ENCODE assay signal across 15 cellular contexts in genomic region chr22:23844739-23845202, GRCh38. TPM values are rescaled to one million over a fixed set of nuclear protein-coding genes. Genes with fewer than 3 reads are reported as not detected.
DNase-seq lines count a peak whose midpoint lies in the region; ATAC-seq and TF ChIP-seq lines count a peak whose summit lies in the region.
"Had no signal": no experiment of that assay in that cellular context is flagged by ENCODE, and none has a peak within 500 bp of the region (broad histone marks: within the 10 kb centered on the region; RNA-seq: fewer than 3 reads in every experiment).

No MANE protein-coding gene starts in this region.

- H3K27ac Mint-ChIP-seq in stimulated activated effector memory CD8-positive, alpha-beta T cell treated with anti-CD3 and anti-CD28 coated beads, Interleukin-12 subunit alpha, Interleukin-12 subunit beta, amount 100 ng/mL, for 72 hours, result peak overlapping the region; percentile 78
- H3K27ac Mint-ChIP-seq: CD14-positive monocyte had no signal

- DNase-seq in heart right ventricle (no peak), DMS 273 treated with DMSO at 0.1 percent for 48 hours (lab: John Stamatoyannopoulos, UW) (no peak), H7 (no peak), NCI-H1930 (lab: John Stamatoyannopoulos, UW) (no peak)
- DNase-seq in stimulated activated effector memory CD8-positive, alpha-beta T cell treated with anti-CD3 and anti-CD28 coated beads, Interleukin-12 subunit alpha, Interleukin-12 subunit beta, amount 100 ng/mL, for 72 hours (ENCODE audit: low spot score in 2 of 2), result no peak
- DNase-seq: activated CD4-positive, alpha-beta T cell treated with anti-CD3 and anti-CD28 coated beads for 4 hours; activated T-cell treated with anti-CD3 and anti-CD28 coated beads, Interleukin-2, amount 50 U/mL, for 48 hours; NCI-H187 treated with DMSO at 0.1 percent for 48 hours; NCI-H524 treated with DMSO at 0.1 percent for 48 hours; stimulated activated CD8-positive, alpha-beta memory T cell treated with anti-CD3 and anti-CD28 coated beads, Interleukin-4, amount 100 ng/mL, for 48 hours; T-helper 2 cell had no signal

- no peak overlapping the region for H2AFZ ChIP-seq in OCI-LY1 (ENCODE audit: low read length)

- no peaks in the 10 kb centered on the region for H3K9me2 ChIP-seq in OCI-LY1 (ENCODE audit: low read depth, low read length)

- TF ChIP-seq CTCF in OCI-LY1 (IDR thresholded peaks at IDR 0.05; ENCODE audit: low read length) (no peak), heart right ventricle (IDR thresholded peaks at IDR 0.05) (no peak)

- H3K4me1 ChIP-seq in OCI-LY1 (ENCODE audit: insufficient read depth, low read length, severe bottlenecking), result peaks cover 71% of the 10 kb centered on the region
- H3K4me1 ChIP-seq in heart right ventricle, result peaks cover 23 to 62% (median 45%) of the 10 kb centered on the region in 9 donors

- intact Hi-C loops in heart right ventricle (cut with DNase I), result loop anchor here (5.0 to 10.0 kb wide), 8 partner anchors 57 to 307 kb away; partner anchors contain the start of genes CHCHD10 (in 7 of the 10), DRICH1 (in 1 of the 10), MMP11 (in 1 of the 10) and SMARCB1 (in 1 of the 10)

- no peaks in the 10 kb centered on the region for H3K79me2 ChIP-seq in OCI-LY1 (ENCODE audit: insufficient read depth, low read length)

- 78 to 80% methylated on average over 8 of the region's 8 CpGs for WGBS in heart right ventricle, 2 donors

- H3K9ac ChIP-seq in OCI-LY1 (ENCODE audit: low read length), result peak overlapping the region; percentile 7; the same call in 1 of the 2 replicates

- H3K9me3 Mint-ChIP-seq in stimulated activated effector memory CD8-positive, alpha-beta T cell treated with anti-CD3 and anti-CD28 coated beads, Interleukin-12 subunit alpha, Interleukin-12 subunit beta, amount 100 ng/mL, for 72 hours, result no peaks in the 10 kb centered on the region
- H3K9me3 Mint-ChIP-seq: CD14-positive monocyte had no signal

- H3K36me3 Mint-ChIP-seq in stimulated activated effector memory CD8-positive, alpha-beta T cell treated with anti-CD3 and anti-CD28 coated beads, Interleukin-12 subunit alpha, Interleukin-12 subunit beta, amount 100 ng/mL, for 72 hours, result no peaks in the 10 kb centered on the region
- H3K36me3 Mint-ChIP-seq: CD14-positive monocyte had no signal

- H3K27me3 ChIP-seq in OCI-LY1 (ENCODE audit: insufficient read depth, low read length), result no peaks in the 10 kb centered on the region
- peaks cover 0 to 3% (median 0%) of the 10 kb centered on the region in 7 donors for H3K27me3 ChIP-seq in heart right ventricle
- peaks cover 2% of the 10 kb centered on the region; the same call in 1 of the 2 replicates for H3K27me3 ChIP-seq in H7 (ENCODE audit: control insufficient read depth, insufficient read depth, low read length)

- H3K4me3 Mint-ChIP-seq in stimulated activated effector memory CD8-positive, alpha-beta T cell treated with anti-CD3 and anti-CD28 coated beads, Interleukin-12 subunit alpha, Interleukin-12 subunit beta, amount 100 ng/mL, for 72 hours, result no peak overlapping the region
- H3K4me3 Mint-ChIP-seq: CD14-positive monocyte had no signal

- H3K4me3 ChIP-seq in OCI-LY1 (ENCODE audit: low read depth, low read length, poor library complexity, severe bottlenecking), result no peak overlapping the region
- H3K4me3 ChIP-seq in heart right ventricle, result no peak overlapping the region
- H3K4me3 ChIP-seq in H7 (ENCODE audit: insufficient read depth, low read depth, low read length), result no peak overlapping the region
- H3K4me3 ChIP-seq: prostate gland had no signal

- H3K36me3 ChIP-seq in OCI-LY1 (ENCODE audit: insufficient read depth, low read length), result no peaks in the 10 kb centered on the region
- no peaks in the 10 kb centered on the region for H3K36me3 ChIP-seq in heart right ventricle
- no peaks in the 10 kb centered on the region for H3K36me3 ChIP-seq in H7 (replicated peaks; ENCODE audit: control insufficient read depth, insufficient read depth, low read length)
- H3K36me3 ChIP-seq: prostate gland had no signal

- H4K20me1 ChIP-seq in OCI-LY1 (ENCODE audit: insufficient read depth, low read length), result no peaks in the 10 kb centered on the region

- no peaks in the 10 kb centered on the region for H3F3A ChIP-seq in OCI-LY1 (ENCODE audit: insufficient read depth, low read length)

- H3K4me1 Mint-ChIP-seq in stimulated activated effector memory CD8-positive, alpha-beta T cell treated with anti-CD3 and anti-CD28 coated beads, Interleukin-12 subunit alpha, Interleukin-12 subunit beta, amount 100 ng/mL, for 72 hours, result peaks cover 8% of the 10 kb centered on the region

- peak overlapping the region; percentile 28; the same call in 1 of the 2 replicates for H3K4me2 ChIP-seq in OCI-LY1 (ENCODE audit: low read length)

- peak; percentile 5 for ATAC-seq in GM21528 (IDR thresholded peaks at IDR 0.05; ENCODE audit: low FRiP score, unreplicated experiment)
- no peak for ATAC-seq in heart right ventricle
- no peak for ATAC-seq in stimulated activated effector memory CD8-positive, alpha-beta T cell treated with anti-CD3 and anti-CD28 coated beads, Interleukin-12 subunit alpha, Interleukin-12 subunit beta, amount 100 ng/mL, for 72 hours

- H3K9me3 ChIP-seq in OCI-LY1 (ENCODE audit: low read length) (no peaks in the 10 kb centered on the region), heart right ventricle (no peaks in the 10 kb centered on the region)
- H3K9me3 ChIP-seq: prostate gland had no signal

- peak overlapping the region; percentile 88 for H3K27ac ChIP-seq in OCI-LY1 (ENCODE audit: low read depth, low read length, poor library complexity, severe bottlenecking)
- peak overlapping the region in 9 of 10 donors; percentile 28 to 84 (median 75) for H3K27ac ChIP-seq in heart right ventricle

RNA-seq across cellular contexts. Expression of gene DERL3, which starts 6.0 kb away (rescaled TPM):
- 1 to 10 TPM in 9 of 10 donors, under 1 TPM in 1; 0.91 to 5.1 (median 1.7) TPM for total RNA-seq in heart right ventricle
- 10 to 100 TPM in 1 of 2 donors, 1 to 10 TPM in 1; 2.0 to 14.1 TPM for polyA plus RNA-seq in heart right ventricle
- 5.0 and 9.3 TPM in 2 replicates for total RNA-seq in H7 (2014; rRNA removed; shearing (Covaris generic))

RNA-seq across cellular contexts. Expression of gene SLC2A11, which starts 12.9 kb away (rescaled TPM):
- 10 to 100 TPM; 16.1 to 30.4 (median 21.2) TPM for total RNA-seq in heart right ventricle
- polyA plus RNA-seq in heart right ventricle, result 10 to 100 TPM in 1 of 2 donors, 1 to 10 TPM in 1; 8.3 to 42.1 TPM
- total RNA-seq in H7 (2014; rRNA removed; shearing (Covaris generic)), result 10.7 and 17.4 TPM in 2 replicates

RNA-seq across cellular contexts. Expression of gene MIF, which starts 49.4 kb away (rescaled TPM):
- total RNA-seq in heart right ventricle, result 100 to 1,000 TPM; 135 to 457 (median 225) TPM
- polyA plus RNA-seq in heart right ventricle, result 100 to 1,000 TPM; 474 to 634 TPM
- 952 and 1,162 TPM in 2 replicates for total RNA-seq in H7 (2014; rRNA removed; shearing (Covaris generic))

RNA-seq across cellular contexts. Expression of gene SMARCB1, which starts 58.0 kb away (rescaled TPM):
- total RNA-seq in heart right ventricle, result 10 to 100 TPM; 28.5 to 73.1 (median 39.8) TPM
- polyA plus RNA-seq in heart right ventricle, result 10 to 100 TPM; 26.8 to 70.0 TPM
- total RNA-seq in H7 (2014; rRNA removed; shearing (Covaris generic)), result 79.1 and 86.5 TPM in 2 replicates
